39 cellular contexts compared by ENCODE assay signal in genomic region chr10:49694466-49694865, GRCh38. TPM values are rescaled to one million over a fixed set of nuclear protein-coding genes. Genes with fewer than 3 reads are reported as not detected.
"Had no signal": no experiment of that assay in that cellular context is flagged by ENCODE, and none has a peak within 500 bp of the region (broad histone marks: within the 10 kb centered on the region; RNA-seq: fewer than 3 reads in every experiment).

No MANE protein-coding gene starts in this region.

- H3K9me3 ChIP-seq: adrenal gland, ascending aorta, body of pancreas, breast epithelium had no signal

- H3K4me3 ChIP-seq: adrenal gland, ascending aorta, body of pancreas, breast epithelium, cardiac muscle cell had no signal

- H3K36me3 ChIP-seq: adrenal gland, ascending aorta, brain microvascular endothelial cell, breast epithelium, cardiac muscle cell had no signal

- H3K27me3 ChIP-seq: ascending aorta had no signal

- H3K27ac ChIP-seq: adrenal gland, ascending aorta, body of pancreas, brain microvascular endothelial cell, breast epithelium, cardiac muscle cell had no signal

- DNase-seq: activated effector memory CD4-positive, alpha-beta T cell treated with anti-CD3 and anti-CD28 coated beads, Interleukin-2, amount 50 U/mL, for 16 hours; activated effector memory CD4-positive, alpha-beta T cell treated with Interleukin-2 at 50 U/mL for 16 hours; activated gamma-delta T cell; activated gamma-delta T cell treated with Interleukin-2 at 50 U/mL for 16 hours; activated naive CD4-positive, alpha-beta T cell; activated naive CD4-positive, alpha-beta T cell treated with anti-CD3 and anti-CD28 coated beads for 36 hours; activated naive CD4-positive, alpha-beta T cell treated with anti-CD3 and anti-CD28 coated beads, Interleukin-2, amount 10 ng/mL, durations not matched to agents 7 days and 5 days; activated naive CD4-positive, alpha-beta T cell treated with anti-CD3 and anti-CD28 coated beads, Interleukin-2, amount 50 U/mL, for 16 hours; activated naive CD4-positive, alpha-beta T cell treated with Interleukin-2 at 50 U/mL for 16 hours; activated naive CD8-positive, alpha-beta T cell treated with anti-CD3 and anti-CD28 coated beads for 36 hours; activated naive CD8-positive, alpha-beta T cell treated with anti-CD3 and anti-CD28 coated beads, Interleukin-2, amount 10 ng/mL, durations not matched to agents 7 days and 5 days; activated naive CD8-positive, alpha-beta T cell treated with anti-CD3 and anti-CD28 coated beads, Interleukin-2, amount 50 U/mL, for 24 hours; activated T-cell treated with anti-CD3 and anti-CD28 coated beads, Interleukin-2, amount 50 U/mL, for 1 hour; activated T-cell treated with anti-CD3 and anti-CD28 coated beads, Interleukin-2, amount 50 U/mL, for 24 hours; activated T-cell treated with anti-CD3 and anti-CD28 coated beads, Interleukin-2, amount 50 U/mL, for 4 hours; activated T-cell treated with anti-CD3 and anti-CD28 coated beads, Interleukin-2, amount 50 U/mL, for 48 hours; activated T-cell treated with anti-CD3 and anti-CD28 coated beads, Interleukin-2, amount 50 U/mL, for 72 hours; adrenal gland; amniotic stem cell; amygdala; anterior cingulate cortex; aorta; body of pancreas; brain microvascular endothelial cell; caudate nucleus; central memory CD4-positive, alpha-beta T cell; cerebellar nuclear complex had no signal

- H3K4me1 ChIP-seq: adrenal gland, ascending aorta, body of pancreas, breast epithelium had no signal

RNA-seq across cellular contexts. Expression of gene C10orf53, which starts 15.0 kb away (rescaled TPM):
- total RNA-seq: activated naive CD4-positive, alpha-beta T cell treated with anti-CD3 and anti-CD28 coated beads for 36 hours; activated naive CD4-positive, alpha-beta T cell treated with anti-CD3 and anti-CD28 coated beads, Interleukin-2, amount 50 U/mL, for 72 hours; activated naive CD8-positive, alpha-beta T cell treated with anti-CD3 and anti-CD28 coated beads for 36 hours; activated naive CD8-positive, alpha-beta T cell treated with anti-CD3 and anti-CD28 coated beads, Interleukin-2, amount 10 ng/mL, durations not matched to agents 7 days and 5 days; activated T-cell treated with anti-CD3 and anti-CD28 coated beads, Interleukin-2, amount 50 U/mL, for 4 hours; activated T-cell treated with anti-CD3 and anti-CD28 coated beads, Interleukin-2, amount 50 U/mL, for 72 hours; activated T-helper 1 cell treated with anti-CD3 and anti-CD28 coated beads, Interleukin-12 subunit alpha, Interleukin-12 subunit beta, Interleukin-2, Interleukin-4 antibody, amounts not matched to agents 30 ng/mL and 10 ng/mL and 1 ng/mL, durations not matched to agents 14 hours and 24 hours and 36 hours; activated T-helper 17 cell treated with anti-CD3 and anti-CD28 coated beads, Interleukin-2, amount 50 U/mL, for 72 hours; activated T-helper 2 cell treated with anti-CD3 and anti-CD28 coated beads, Interferon-gamma antibody, Interleukin-2, Interleukin-4, amounts not matched to agents 10 μg/mL and 5 μg/mL and 100 μg/mL, durations not matched to agents 14 hours and 24 hours and 36 hours; adrenal gland; aorta; ascending aorta; astrocyte; body of pancreas; breast epithelium; bronchial epithelial cell; cardiac muscle cell; cardiac septum; chondrocyte had no signal
- polyA plus RNA-seq: adipose tissue, adrenal gland, aorta, cardiac muscle cell had no signal
